In the genomic region with DNA sequence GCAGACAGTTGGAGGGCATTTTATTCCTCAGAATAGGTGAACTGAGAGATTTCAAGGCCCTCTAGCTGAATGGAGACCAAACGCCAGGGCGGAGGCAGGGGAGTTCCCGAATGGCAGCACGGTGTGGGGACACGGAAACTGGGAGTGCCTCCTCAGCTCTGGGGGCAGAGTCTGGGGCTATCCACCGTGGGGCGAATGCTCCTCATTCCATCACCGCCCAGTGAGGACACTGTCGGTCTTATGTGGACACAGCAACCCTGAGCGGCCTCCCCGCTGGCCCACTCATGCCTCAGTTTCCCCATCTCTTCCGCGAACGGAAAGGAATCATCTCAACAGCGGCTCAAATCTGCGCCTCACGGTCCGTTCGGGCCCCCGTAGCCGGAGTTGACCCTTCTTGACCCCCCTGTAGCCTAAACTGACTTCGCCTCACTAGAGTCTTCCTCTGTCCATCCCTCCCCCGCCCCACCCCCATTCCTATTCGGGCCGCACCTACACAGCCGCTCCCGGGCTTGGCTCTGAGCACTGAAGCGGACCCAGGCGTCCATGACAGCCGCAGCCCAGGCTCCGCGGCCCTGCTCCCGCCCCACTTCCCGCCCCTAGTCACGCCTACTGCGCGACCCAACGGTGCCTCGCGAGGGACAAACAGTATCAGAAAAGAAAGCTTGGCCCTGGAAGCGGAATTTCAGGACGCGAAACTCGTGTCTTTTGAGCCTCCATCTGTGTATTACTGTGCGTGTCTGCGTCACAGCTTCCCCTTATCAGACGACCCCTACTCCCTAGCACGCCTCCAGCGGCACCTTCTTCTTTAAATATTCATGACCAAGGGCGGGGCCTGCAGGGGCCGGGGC, we compare ENCODE assay signal across 8 cellular contexts. TPM values are rescaled to one million over a fixed set of nuclear protein-coding genes. Genes with fewer than 3 reads are reported as not detected.
DNase-seq lines count a peak whose midpoint lies in the region; ATAC-seq and TF ChIP-seq lines count a peak whose summit lies in the region.

A gene with protein sequence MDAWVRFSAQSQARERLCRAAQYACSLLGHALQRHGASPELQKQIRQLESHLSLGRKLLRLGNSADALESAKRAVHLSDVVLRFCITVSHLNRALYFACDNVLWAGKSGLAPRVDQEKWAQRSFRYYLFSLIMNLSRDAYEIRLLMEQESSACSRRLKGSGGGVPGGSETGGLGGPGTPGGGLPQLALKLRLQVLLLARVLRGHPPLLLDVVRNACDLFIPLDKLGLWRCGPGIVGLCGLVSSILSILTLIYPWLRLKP (minus strand): TSS at position 574 of the 848 bp plus-strand sequence. CDS start 29 bp downstream, at position 545.

- no peaks in the 10 kb centered on the region for H3K9me3 ChIP-seq in esophagus (ENCODE audit: control insufficient read depth in 2 of 2, insufficient read depth in 1 of 2, low read depth in 1 of 2, low read length in 1 of 2)
- H3K9me3 ChIP-seq in muscle layer of colon (ENCODE audit: low read length) = no peaks in the 10 kb centered on the region

- H3K9ac ChIP-seq in muscle layer of colon (ENCODE audit: low read length) = peak within 1 kb of the TSS; percentile 98

- H3K27me3 ChIP-seq in esophagus (ENCODE audit: control insufficient read depth in 1 of 2, insufficient read depth in 2 of 2, low read length in 2 of 2) = no peaks in the 10 kb centered on the region
- no peaks in the 10 kb centered on the region for H3K27me3 ChIP-seq in muscle layer of colon (ENCODE audit: control insufficient read depth in 1 of 2, insufficient read depth in 2 of 2, low read length in 2 of 2)

- H3K4me3 ChIP-seq in esophagus (ENCODE audit: low read depth in 1 of 2, low read length in 2 of 2) (peak within 1 kb of the TSS; percentile 93 to 95), muscle layer of colon (ENCODE audit: low read depth in 1 of 2, low read length in 2 of 2) (peak within 1 kb of the TSS; percentile 78 to 97)

- H3K27ac ChIP-seq in esophagus (ENCODE audit: low read depth in 2 of 2, low read length in 1 of 2) (peak within 1 kb of the TSS; percentile 87 to 91), muscle layer of colon (ENCODE audit: low read depth, low read length) (peak within 1 kb of the TSS; percentile 92)

- ATAC-seq in GM21737 (IDR thresholded peaks at IDR 0.05; ENCODE audit: unreplicated experiment) = peak; percentile 75

- DNase-seq in DMS153 treated with DMSO at 0.1 percent for 48 hours (lab: John Stamatoyannopoulos, UW; ENCODE audit: unreplicated experiment) (peak; percentile 96), KG1 (lab: John Stamatoyannopoulos, UW) (peak; percentile 95)
- DNase-seq in activated T-cell treated with anti-CD3 and anti-CD28 coated beads, Interleukin-2, amount 50 U/mL, for 1 hour = peak; percentile 95
- DNase-seq in stimulated activated CD8-positive, alpha-beta memory T cell treated with anti-CD3 and anti-CD28 coated beads, Interleukin-7, amount 100 ng/mL, for 24 hours (ENCODE audit: low read depth) = peak; percentile 83

- H3K4me1 ChIP-seq in esophagus (ENCODE audit: control insufficient read depth in 2 of 2, insufficient read depth in 2 of 2, low read length in 1 of 2) (peaks cover 0 to 16% of the 10 kb centered on the region in 2 donors), muscle layer of colon (ENCODE audit: insufficient read depth, low read length) (peaks cover 18% of the 10 kb centered on the region)

- WGBS in esophagus, 2 donors = 0% methylated on average over 47 to 51 of the region's 51 CpGs

- no peaks in the 10 kb centered on the region for H3K36me3 ChIP-seq in esophagus (ENCODE audit: control insufficient read depth in 2 of 2, insufficient read depth in 2 of 2, low read length in 1 of 2)
- H3K36me3 ChIP-seq in muscle layer of colon (ENCODE audit: insufficient read depth, low read length) = peaks cover 25% of the 10 kb centered on the region

TF ChIP-seq in PFSK-1, 5 proteins besides CTCF, POLR2A, EP300 and RAD21:
- TF ChIP-seq POLR2AphosphoS5 (IDR thresholded peaks at IDR 0.05; ENCODE audit: low read depth, low read length) (peak; percentile 31), TAF1 (IDR thresholded peaks at IDR 0.05; ENCODE audit: borderline replicate concordance, insufficient read depth, low read length) (no peak), FOXP2 (optimal IDR thresholded peaks at IDR 0.05; ENCODE audit: borderline replicate concordance, extremely low read depth, extremely low read length, insufficient read depth) (peak; percentile 10)

RNA-seq across cellular contexts. Expression of the gene that starts here (rescaled TPM):
- polyA plus RNA-seq in PFSK-1 (2012; ENCODE audit: insufficient read length, low read depth) = 16.6 TPM
- 10 to 100 TPM; 19.3 to 26.4 TPM for polyA plus RNA-seq in esophagus

Comparison
In these comparisons a context has a peak if more than half of its experiments do, and no peak if none do; other contexts are left out.
1. Peak in every context shown above with its lines: DNase-seq, ATAC-seq, H3K4me3 ChIP-seq and H3K27ac ChIP-seq.